8 cellular contexts compared by ENCODE assay signal in the genomic region with DNA sequence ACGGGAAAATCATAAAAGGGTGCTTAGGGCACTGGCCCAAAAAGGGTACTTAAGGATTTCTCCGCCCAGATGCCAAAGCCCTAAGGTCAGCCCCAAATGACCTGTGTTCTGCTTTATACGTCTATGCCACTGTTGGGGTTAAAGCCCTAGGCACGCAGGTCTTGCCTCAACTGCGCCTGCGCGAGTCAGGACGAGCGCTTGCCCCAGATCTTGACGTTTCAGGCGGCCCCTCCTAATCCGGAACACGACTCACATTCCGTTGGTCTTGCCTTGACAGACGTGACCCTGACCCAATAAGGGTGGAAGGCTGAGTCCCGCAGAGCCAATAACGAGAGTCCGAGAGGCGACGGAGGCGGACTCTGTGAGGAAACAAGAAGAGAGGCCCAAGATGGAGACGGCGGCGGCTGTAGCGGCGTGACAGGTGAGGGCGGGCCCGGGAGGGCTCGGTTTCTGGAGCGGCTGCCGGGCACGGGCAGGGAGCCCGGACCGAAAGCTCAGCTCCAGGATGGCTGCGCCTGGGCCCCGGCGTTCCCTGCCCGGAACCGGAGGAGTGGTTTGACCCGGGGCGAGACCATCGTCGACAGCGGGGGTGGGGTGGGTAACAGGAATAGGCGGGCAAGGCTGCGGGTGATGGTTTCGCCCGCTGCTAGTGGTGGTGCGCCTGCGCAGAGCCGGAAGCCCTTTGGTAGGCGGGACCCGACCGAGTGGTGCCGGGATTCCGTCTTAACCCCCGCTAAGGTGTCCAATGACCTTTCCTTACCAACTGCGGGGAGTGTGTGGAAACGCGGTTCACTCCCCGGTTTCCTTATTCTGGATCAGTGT. TPM values are rescaled to one million over a fixed set of nuclear protein-coding genes. Genes with fewer than 3 reads are reported as not detected.
DNase-seq lines count a peak whose midpoint lies in the region; ATAC-seq and TF ChIP-seq lines count a peak whose summit lies in the region.

Gene ARAF (plus strand): TSS at position 375 of the 822 bp plus-strand sequence. CDS start 1,763 bp downstream, outside the sequence.

- H3K27me3 ChIP-seq in AG04450 (ENCODE audit: control insufficient read depth, insufficient read depth, low read length): no peaks in the 10 kb centered on the region
- H3K27me3 ChIP-seq in smooth muscle cell (ENCODE audit: low read depth): no peaks in the 10 kb centered on the region

- no peaks in the 10 kb centered on the region for H3K36me3 ChIP-seq in smooth muscle cell (ENCODE audit: low read depth)

- H3K27me3 Mint-ChIP-seq in WTC11 (ENCODE audit: low read depth): no peaks in the 10 kb centered on the region

- H3K36me3 Mint-ChIP-seq in WTC11: peaks cover 17% of the 10 kb centered on the region

- peak within 1 kb of the TSS; percentile 93 for H3K27ac Mint-ChIP-seq in WTC11

- H3K27ac ChIP-seq in AG04450 (ENCODE audit: low read depth, low read length) (peak within 1 kb of the TSS; percentile 84), smooth muscle cell (ENCODE audit: low read depth) (peak within 1 kb of the TSS; percentile 94)

- peaks cover 4% of the 10 kb centered on the region for H4K20me1 ChIP-seq in smooth muscle cell (ENCODE audit: low read depth)

- H3K4me1 Mint-ChIP-seq in WTC11: peaks cover 20% of the 10 kb centered on the region

- H3K79me2 ChIP-seq in smooth muscle cell (ENCODE audit: low read depth): peaks cover 5% of the 10 kb centered on the region

- no peaks in the 10 kb centered on the region for H3K9me3 ChIP-seq in AG04450 (ENCODE audit: control insufficient read depth, insufficient read depth, low read length)
- H3K9me3 ChIP-seq in smooth muscle cell (replicated peaks; ENCODE audit: low read depth): no peaks in the 10 kb centered on the region

- DNase-seq in AG04450 (ENCODE audit: low read depth, low spot score): peak; percentile 98
- DNase-seq in NCI-H226: peak; percentile 92
- peak; percentile 96 for DNase-seq in WTC11 (ENCODE audit: low spot score)
- DNase-seq in cardiac fibroblast (ENCODE audit: low read depth in 2 of 2): peak; percentile 99 to 100
- peak; percentile 81 for DNase-seq in iPS-NIHi7 (ENCODE audit: extremely low spot score)
- peak; percentile 86 for DNase-seq in smooth muscle cell (lab: John Stamatoyannopoulos, UW; ENCODE audit: unreplicated experiment)

- peak within 1 kb of the TSS; percentile 28 for H2AFZ ChIP-seq in smooth muscle cell (ENCODE audit: low read depth)

- no peaks in the 10 kb centered on the region for H3K9me3 Mint-ChIP-seq in WTC11

- no peaks in the 10 kb centered on the region for H3F3A ChIP-seq in smooth muscle cell (ENCODE audit: low read depth)

- CTCF ChIA-PET in AG04450 (lab: Charles Lee) (interaction anchor here (0.7 to 2.3 kb wide), 2 partner anchors 83 to 100 kb away, joined by 3 to 8 read pairs; no protein-coding TSS in a partner anchor), WTC11 (lab: Charles Lee) (interaction anchor here (0.6 to 1.0 kb wide), 5 partner anchors 14 to 84 kb away, joined by 3 to 4 read pairs (median 3); no protein-coding TSS in a partner anchor)

- no peak for TF ChIP-seq CTCF in AG04450 (IDR thresholded peaks at IDR 0.05; ENCODE audit: low read depth, low read length)
- TF ChIP-seq CTCF in WTC11 (IDR thresholded peaks at IDR 0.05): no peak
- TF ChIP-seq CTCF in cardiac fibroblast (IDR thresholded peaks at IDR 0.05; ENCODE audit: low read depth, low read length): no peak
- no peak for TF ChIP-seq CTCF in smooth muscle cell (IDR thresholded peaks at IDR 0.05; ENCODE audit: borderline replicate concordance, insufficient read depth, poor library complexity, severe bottlenecking)

- WGBS in smooth muscle cell (ENCODE audit: low lambda C conversion rate): 38% methylated on average over 52 of the region's 61 CpGs

- peak within 1 kb of the TSS; percentile 88 for H3K4me3 Mint-ChIP-seq in WTC11

- peak within 1 kb of the TSS; percentile 88 for H3K9ac ChIP-seq in smooth muscle cell (ENCODE audit: low read depth)

- H3K4me1 ChIP-seq in smooth muscle cell (ENCODE audit: low read depth): no peaks in the 10 kb centered on the region

- peak within 1 kb of the TSS; percentile 87 for H3K4me2 ChIP-seq in smooth muscle cell

- H3K4me3 ChIP-seq in AG04450 (ENCODE audit: low read depth, low read length): peak within 1 kb of the TSS; percentile 69
- peak within 1 kb of the TSS; percentile 63 to 71 for H3K4me3 ChIP-seq in cardiac fibroblast (replicated peaks in 1 of 2; ENCODE audit: low read depth in 2 of 2, low read length in 2 of 2)
- peak within 1 kb of the TSS; percentile 72 for H3K4me3 ChIP-seq in smooth muscle cell

- peak; percentile 88 for ATAC-seq in GM18909 (IDR thresholded peaks at IDR 0.05; ENCODE audit: poor library complexity, unreplicated experiment)
- ATAC-seq in HG03175 (IDR thresholded peaks at IDR 0.05; ENCODE audit: unreplicated experiment): peak; percentile 94
- ATAC-seq in WTC11: peak; percentile 90

- POLR2A ChIA-PET in AG04450 (lab: Yijun Ruan, JAX): no interaction called here
- POLR2A ChIA-PET in WTC11 (lab: Charles Lee): interaction anchor here (0.7 kb wide), 1 partner anchor 245 kb away, joined by 5 read pairs; no protein-coding TSS in a partner anchor

TF ChIP-seq in WTC11, 78 proteins besides CTCF, POLR2A, EP300 and RAD21 (continues in another document):
- TF ChIP-seq PRRX2 (CRISPR knock-in tag; IDR thresholded peaks at IDR 0.05): no peak
- no peak for TF ChIP-seq ERG (CRISPR knock-in tag; IDR thresholded peaks at IDR 0.05)
- no peak for TF ChIP-seq ETV6 (CRISPR knock-in tag; IDR thresholded peaks at IDR 0.05)
- TF ChIP-seq E2F4 (CRISPR knock-in tag; IDR thresholded peaks at IDR 0.05; ENCODE audit: borderline replicate concordance, low read depth): no peak
- TF ChIP-seq ZNF671 (CRISPR knock-in tag; IDR thresholded peaks at IDR 0.05): no peak
- TF ChIP-seq ZBTB21 (CRISPR knock-in tag; IDR thresholded peaks at IDR 0.05; ENCODE audit: borderline replicate concordance): no peak
- TF ChIP-seq FOXJ3 (CRISPR knock-in tag; IDR thresholded peaks at IDR 0.05; ENCODE audit: borderline replicate concordance): no peak
- TF ChIP-seq, protein P1, sequence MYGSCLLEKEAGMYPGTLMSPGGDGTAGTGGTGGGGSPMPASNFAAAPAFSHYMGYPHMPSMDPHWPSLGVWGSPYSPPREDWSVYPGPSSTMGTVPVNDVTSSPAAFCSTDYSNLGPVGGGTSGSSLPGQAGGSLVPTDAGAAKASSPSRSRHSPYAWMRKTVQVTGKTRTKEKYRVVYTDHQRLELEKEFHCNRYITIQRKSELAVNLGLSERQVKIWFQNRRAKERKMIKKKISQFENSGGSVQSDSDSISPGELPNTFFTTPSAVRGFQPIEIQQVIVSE (CRISPR knock-in tag; IDR thresholded peaks at IDR 0.05; ENCODE audit: borderline replicate concordance): no peak
- TF ChIP-seq, protein P2, sequence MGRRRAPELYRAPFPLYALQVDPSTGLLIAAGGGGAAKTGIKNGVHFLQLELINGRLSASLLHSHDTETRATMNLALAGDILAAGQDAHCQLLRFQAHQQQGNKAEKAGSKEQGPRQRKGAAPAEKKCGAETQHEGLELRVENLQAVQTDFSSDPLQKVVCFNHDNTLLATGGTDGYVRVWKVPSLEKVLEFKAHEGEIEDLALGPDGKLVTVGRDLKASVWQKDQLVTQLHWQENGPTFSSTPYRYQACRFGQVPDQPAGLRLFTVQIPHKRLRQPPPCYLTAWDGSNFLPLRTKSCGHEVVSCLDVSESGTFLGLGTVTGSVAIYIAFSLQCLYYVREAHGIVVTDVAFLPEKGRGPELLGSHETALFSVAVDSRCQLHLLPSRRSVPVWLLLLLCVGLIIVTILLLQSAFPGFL (CRISPR knock-in tag; IDR thresholded peaks at IDR 0.05; ENCODE audit: borderline replicate concordance): no peak
- no peak for TF ChIP-seq RORB (CRISPR knock-in tag; IDR thresholded peaks at IDR 0.05)
- TF ChIP-seq NFATC4 (CRISPR knock-in tag; IDR thresholded peaks at IDR 0.05): no peak
- no peak for TF ChIP-seq SMAD3 (CRISPR knock-in tag; IDR thresholded peaks at IDR 0.05; ENCODE audit: borderline replicate concordance)
- TF ChIP-seq SP1 (CRISPR knock-in tag; conservative IDR thresholded peaks at IDR 0.05): peak; percentile 27; the same call in 1 of the 2 replicates
- no peak for TF ChIP-seq ZNF396 (CRISPR knock-in tag; IDR thresholded peaks at IDR 0.05; ENCODE audit: borderline replicate concordance)
- TF ChIP-seq USF2 (CRISPR knock-in tag; IDR thresholded peaks at IDR 0.05): no peak
- TF ChIP-seq TEAD1 (CRISPR knock-in tag; IDR thresholded peaks at IDR 0.05): no peak

RNA-seq across cellular contexts. Expression of gene ARAF, which starts in this region (rescaled TPM):
- polyA plus RNA-seq in AG04450 (2011; rRNA removed) (27.3 and 37.8 TPM in 2 replicates), smooth muscle cell (63.1 and 72.8 TPM in 2 replicates)
- polyA minus RNA-seq in AG04450 (2011; rRNA and poly(A)+ RNA removed): 53.9 and 70.2 TPM in 2 replicates
- total RNA-seq in WTC11 (2021) (52.5 to 55.8 TPM (median 55.1 TPM) in 3 replicates), smooth muscle cell (29.5 and 33.1 TPM in 2 replicates)

Comparison
In these comparisons a context has a peak if more than half of its experiments do, and no peak if none do; other contexts are left out.
1. Peak in every context shown above with its lines: DNase-seq, ATAC-seq, H3K4me3 ChIP-seq and H3K27ac ChIP-seq.